In the genomic region with DNA sequence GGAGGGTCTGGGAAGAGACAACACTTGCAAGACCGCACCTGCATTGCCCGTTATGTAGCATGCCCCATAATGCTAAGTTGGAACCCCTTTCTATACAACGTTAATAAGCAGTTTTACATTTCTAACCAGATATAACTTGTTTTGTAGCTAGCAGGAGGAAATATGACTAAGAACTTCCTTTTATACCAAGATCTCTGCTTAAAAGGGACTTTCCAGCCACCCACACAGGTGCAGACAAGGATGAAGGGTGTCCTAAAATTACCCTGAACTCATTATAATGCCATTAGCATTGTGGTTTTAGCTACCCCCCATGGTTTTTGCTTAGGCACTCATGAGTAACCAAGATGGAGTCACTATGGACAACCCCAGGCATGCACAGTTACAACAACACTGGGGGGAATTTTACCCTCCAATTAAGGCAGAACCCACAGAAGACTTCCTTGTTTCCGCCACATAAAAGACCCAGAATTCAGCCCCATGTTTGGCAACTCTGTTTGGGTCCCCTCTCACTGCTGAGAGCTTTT, we compare ENCODE assay signal across 10 cellular contexts.
DNase-seq lines count a peak whose midpoint lies in the region; ATAC-seq and TF ChIP-seq lines count a peak whose summit lies in the region.
"Had no signal": no experiment of that assay in that cellular context is flagged by ENCODE, and none has a peak within 500 bp of the region (broad histone marks: within the 10 kb centered on the region; RNA-seq: fewer than 3 reads in every experiment).

No MANE protein-coding gene starts in this region.

- H3K4me1 Mint-ChIP-seq in naive thymus-derived CD8-positive, alpha-beta T cell: peaks cover 0 to 5% (median 0%) of the 10 kb centered on the region in 4 donors

- H3K27me3 Mint-ChIP-seq in naive thymus-derived CD8-positive, alpha-beta T cell: no peaks in the 10 kb centered on the region

- POLR2A ChIA-PET in naive thymus-derived CD8-positive, alpha-beta T cell (lab: Charles Lee): no interaction called here

- intact Hi-C loops in transverse colon (cut with DNase I; ENCODE audit: low total_unique reads): no loop called here

- H3K9me3 ChIP-seq in transverse colon: no peaks in the 10 kb centered on the region

- H3K4me3 Mint-ChIP-seq in naive thymus-derived CD8-positive, alpha-beta T cell: no peak overlapping the region

- peak; percentile 82 for DNase-seq in epithelial cell of esophagus (ENCODE audit: low read depth)
- no peak for DNase-seq in transverse colon
- no peak for DNase-seq in SHP77 (lab: John Stamatoyannopoulos, UW)
- DNase-seq in naive thymus-derived CD8-positive, alpha-beta T cell: no peak
- DNase-seq: amniotic stem cell, erythroblast, WERI-Rb-1 had no signal

- H3K27me3 ChIP-seq in transverse colon: no peaks in the 10 kb centered on the region

- peak overlapping the region in 1 of 10 donors; percentile 50 for H3K27ac Mint-ChIP-seq in naive thymus-derived CD8-positive, alpha-beta T cell

- 53 to 73% methylated on average over 3 to 4 of the region's 4 CpGs for WGBS in transverse colon (ENCODE audit: low coverage in 1 of 2), 2 donors

- no peaks in the 10 kb centered on the region for H3K36me3 ChIP-seq in transverse colon
- H3K36me3 ChIP-seq: WERI-Rb-1 had no signal

- TF ChIP-seq POLR2A in transverse colon (IDR thresholded peaks at IDR 0.05): no peak

- H3K4me3 ChIP-seq in epithelial cell of esophagus (ENCODE audit: low read length) (no peak overlapping the region), transverse colon (no peak overlapping the region)

- no peak overlapping the region for H3K27ac ChIP-seq in transverse colon
- H3K27ac ChIP-seq: WERI-Rb-1 had no signal

- ATAC-seq in GM18861 (IDR thresholded peaks at IDR 0.05; ENCODE audit: unreplicated experiment): peak; percentile 78
- peak; percentile 79 for ATAC-seq in GM21390 (IDR thresholded peaks at IDR 0.05; ENCODE audit: unreplicated experiment)
- ATAC-seq in HG03135 (IDR thresholded peaks at IDR 0.05; ENCODE audit: unreplicated experiment): peak; percentile 77
- ATAC-seq in naive thymus-derived CD8-positive, alpha-beta T cell: no peak

- TF ChIP-seq CTCF in epithelial cell of esophagus (IDR thresholded peaks at IDR 0.05; ENCODE audit: insufficient read depth, low read depth, low read length, missing control alignments): no peak
- no peak for TF ChIP-seq CTCF in transverse colon (IDR thresholded peaks at IDR 0.05)

- no peak for TF ChIP-seq EP300 in transverse colon (IDR thresholded peaks at IDR 0.05; ENCODE audit: low read depth)

- no peaks in the 10 kb centered on the region for H3K36me3 Mint-ChIP-seq in naive thymus-derived CD8-positive, alpha-beta T cell

- no peaks in the 10 kb centered on the region for H3K4me1 ChIP-seq in transverse colon

- H3K9me3 Mint-ChIP-seq in naive thymus-derived CD8-positive, alpha-beta T cell: peaks cover 0 to 24% (median 4%) of the 10 kb centered on the region in 9 donors

- in situ Hi-C loops in transverse colon (cut with MboI; ENCODE audit: low pct_ligation_motif_present in 1 of 4, low pct_unique_long_range_greater_than_20kb in 1 of 4, low sequenced_read_pairs in 3 of 4): loop anchor here in 1 of 4 donors (25.0 kb wide), 1 partner anchor 94 kb away; no protein-coding TSS in a partner anchor

Comparison
In these comparisons a context has a peak if more than half of its experiments do, and no peak if none do; other contexts are left out.
1. ATAC-seq: peak in GM18861 (single experiment), GM21390 (single experiment) and HG03135 (single experiment); none in naive thymus-derived CD8-positive, alpha-beta T cell (0 of 2).